ENCODE assay signal across 10 cellular contexts in the genomic region with DNA sequence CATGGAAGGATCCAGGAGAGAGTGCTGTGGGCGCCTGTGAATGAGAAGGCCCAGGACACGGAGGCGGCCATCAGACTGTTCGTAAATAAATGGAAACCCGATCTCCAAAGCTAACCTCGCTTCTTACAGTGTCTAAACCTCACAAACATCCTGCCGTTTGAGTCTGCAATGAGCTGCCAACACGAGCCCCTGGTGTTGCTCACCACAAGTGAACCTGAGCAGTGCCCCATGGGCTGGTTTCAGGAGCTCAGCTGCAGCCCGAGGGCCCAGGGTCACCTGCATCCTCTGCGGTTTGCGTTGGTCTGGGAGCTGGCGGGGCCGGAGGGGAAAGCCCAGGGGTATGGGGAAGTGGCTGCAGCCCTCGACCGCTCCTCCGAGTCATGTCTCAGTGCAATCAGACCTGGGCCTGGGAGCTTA. TPM values are rescaled to one million over a fixed set of nuclear protein-coding genes. Genes with fewer than 3 reads are reported as not detected.
DNase-seq lines count a peak whose midpoint lies in the region; ATAC-seq and TF ChIP-seq lines count a peak whose summit lies in the region.
"Had no signal": no experiment of that assay in that cellular context is flagged by ENCODE, and none has a peak within 500 bp of the region (broad histone marks: within the 10 kb centered on the region; RNA-seq: fewer than 3 reads in every experiment).

No MANE protein-coding gene starts in this region.

- no peaks in the 10 kb centered on the region for H4K20me1 ChIP-seq in BLaER1

- H3K9me3 ChIP-seq in BLaER1 (no peaks in the 10 kb centered on the region), left ventricle myocardium inferior (replicated peaks) (no peaks in the 10 kb centered on the region)
- H3K9me3 ChIP-seq: SJCRH30 had no signal

- ATAC-seq in GM21381 (IDR thresholded peaks at IDR 0.05; ENCODE audit: unreplicated experiment): peak; percentile 66
- ATAC-seq in GM18519 (IDR thresholded peaks at IDR 0.05; ENCODE audit: low FRiP score, unreplicated experiment): no peak

- H3K27me3 ChIP-seq in BLaER1: peaks cover 5% of the 10 kb centered on the region; the same call in 1 of the 2 replicates
- peaks cover 11% of the 10 kb centered on the region for H3K27me3 ChIP-seq in left ventricle myocardium inferior (ENCODE audit: low read depth)

- H3K4me3 ChIP-seq in BLaER1: peak overlapping the region; percentile 28; the same call in 1 of the 2 replicates
- H3K4me3 ChIP-seq in left ventricle myocardium inferior: no peak overlapping the region
- H3K4me3 ChIP-seq: SJCRH30 had no signal

- no peak for TF ChIP-seq CTCF in left ventricle myocardium inferior (IDR thresholded peaks at IDR 0.05; ENCODE audit: borderline replicate concordance)

- H3K27ac ChIP-seq in BLaER1 (peak overlapping the region; percentile 79), left ventricle myocardium inferior (replicated peaks) (peak overlapping the region; percentile 83)
- H3K27ac ChIP-seq: SJCRH30 had no signal

- H3K36me3 ChIP-seq in BLaER1: no peaks in the 10 kb centered on the region
- no peaks in the 10 kb centered on the region for H3K36me3 ChIP-seq in left ventricle myocardium inferior
- H3K36me3 ChIP-seq: SJCRH30 had no signal

- H3K4me2 ChIP-seq in BLaER1: peak overlapping the region; percentile 87

- peak; percentile 49 for DNase-seq in KG1 (lab: John Stamatoyannopoulos, UW)
- no peak for DNase-seq in left ventricle myocardium inferior
- DNase-seq in foreskin melanocyte: no peak
- no peak for DNase-seq in NCI-H2081 treated with DMSO at 0.1 percent for 48 hours (lab: John Stamatoyannopoulos, UW)
- no peak for DNase-seq in activated effector memory CD4-positive, alpha-beta T cell treated with anti-CD3 and anti-CD28 coated beads, Interleukin-2, amount 50 U/mL, for 16 hours
- DNase-seq: Karpas-422 had no signal

- H3K4me1 ChIP-seq in BLaER1: peaks cover 100% of the 10 kb centered on the region
- H3K4me1 ChIP-seq in left ventricle myocardium inferior: peaks cover 17% of the 10 kb centered on the region

- H3K9ac ChIP-seq in BLaER1: peak overlapping the region; percentile 61; the same call in 1 of the 2 replicates

- intact Hi-C loops in left ventricle myocardium inferior (cut with micrococcal nuclease): no loop called here

RNA-seq across cellular contexts. Expression of gene RXRA, which starts 57.9 kb away (rescaled TPM):
- 57.1 TPM for total RNA-seq in left ventricle myocardium inferior
